ENCODE assay signal across 23 cellular contexts in genomic region chr15:70440416-70441138, GRCh38.
"Had no signal": no experiment of that assay in that cellular context is flagged by ENCODE, and none has a peak within 500 bp of the region (broad histone marks: within the 10 kb centered on the region; RNA-seq: fewer than 3 reads in every experiment).

No MANE protein-coding gene starts in this region.

- H3K4me2 ChIP-seq: neural progenitor cell had no signal

- H2AFZ ChIP-seq: neural progenitor cell had no signal

- H3K4me1 ChIP-seq: gastrocnemius medialis, pancreas, thyroid gland, upper lobe of right lung had no signal

- H3K4me3 ChIP-seq: coronary artery, gastrocnemius medialis, heart right ventricle, neural progenitor cell, pancreas, suprapubic skin, thyroid gland, upper lobe of right lung, vagina had no signal

- DNase-seq: effector CD4-positive, alpha-beta T cell; endodermal cell; gastrocnemius medialis; heart right ventricle; hypothalamus; islet precursor cell; mammary epithelial cell; naive thymus-derived CD8-positive, alpha-beta T cell; occipital lobe; pancreas; right cardiac atrium; small intestine; stimulated activated CD4-positive, alpha-beta T cell treated with anti-CD3 and anti-CD28 coated beads, Interleukin-12 subunit alpha, Interleukin-12 subunit beta, amount 100 ng/mL, for 4 hours; stimulated activated naive CD4-positive, alpha-beta T cell treated with Interleukin-2 at 50 U/mL for 16 hours; thyroid gland; upper lobe of right lung had no signal

- H3K9ac ChIP-seq: neural progenitor cell had no signal

- H3K27ac Mint-ChIP-seq: endodermal cell, neural progenitor cell, progenitor cell of endocrine pancreas had no signal

- H3K4me3 Mint-ChIP-seq: endodermal cell had no signal

- FAIRE-seq: endothelial cell of umbilical vein, pancreas, small intestine had no signal

- H3K36me3 ChIP-seq: gastrocnemius medialis, heart right ventricle, neural progenitor cell, pancreas, suprapubic skin, thyroid gland, upper lobe of right lung, vagina had no signal

- H3K9me3 Mint-ChIP-seq: endodermal cell; naive thymus-derived CD8-positive, alpha-beta T cell; neural progenitor cell had no signal

- H3K27me3 ChIP-seq: gastrocnemius medialis, pancreas, suprapubic skin, thyroid gland, upper lobe of right lung, vagina had no signal

- H3K27ac ChIP-seq: coronary artery, gastrocnemius medialis, heart right ventricle, neural progenitor cell, pancreas, suprapubic skin, thyroid gland, upper lobe of right lung, vagina had no signal

- H3K9me3 ChIP-seq: gastrocnemius medialis, heart right ventricle, pancreas, suprapubic skin, thyroid gland, upper lobe of right lung, vagina had no signal

- H3K36me3 Mint-ChIP-seq: naive thymus-derived CD8-positive, alpha-beta T cell; neural progenitor cell had no signal

- ATAC-seq: gastrocnemius medialis; heart right ventricle; left lobe of liver; naive thymus-derived CD8-positive, alpha-beta T cell; pancreas; right cardiac atrium; upper lobe of right lung had no signal
